1 cellular context compared by ENCODE assay signal in genomic region chr3:171967137-171967783, GRCh38.
TF ChIP-seq lines count a peak whose summit lies in the region.

No MANE protein-coding gene starts in this region.

TF ChIP-seq in HepG2, 621 proteins besides CTCF, POLR2A, EP300 and RAD21 (continued from another document and continues in another):
- TF ChIP-seq ZBTB43 (CRISPR knock-in tag; conservative IDR thresholded peaks at IDR 0.05) (peak; percentile 95), PLRG1 (conservative IDR thresholded peaks at IDR 0.05) (no peak), ZSCAN22 (CRISPR knock-in tag; IDR thresholded peaks at IDR 0.05) (no peak), TMF1 (CRISPR knock-in tag; IDR thresholded peaks at IDR 0.05; ENCODE audit: low read depth) (no peak), PHB2 (IDR thresholded peaks at IDR 0.05; ENCODE audit: partially characterized antibody) (no peak), HOXA3 (CRISPR knock-in tag; IDR thresholded peaks at IDR 0.05) (peak; percentile 90), NAIF1 (CRISPR knock-in tag; IDR thresholded peaks at IDR 0.05; ENCODE audit: borderline replicate concordance) (no peak), ZNF232 (CRISPR knock-in tag; IDR thresholded peaks at IDR 0.05; ENCODE audit: borderline replicate concordance) (peak; percentile 33; the same call in 1 of the 2 replicates), NR2F6 (IDR thresholded peaks at IDR 0.05) (peak; percentile 99), NR2F6 (CRISPR knock-in tag; IDR thresholded peaks at IDR 0.05) (peak; percentile 99), ZNF883 (CRISPR knock-in tag; IDR thresholded peaks at IDR 0.05; ENCODE audit: not compliant biosample characterization) (no peak), ZNF615 (CRISPR knock-in tag; IDR thresholded peaks at IDR 0.05; ENCODE audit: borderline replicate concordance) (no peak), ZNF761 (CRISPR knock-in tag; conservative IDR thresholded peaks at IDR 0.05) (peak; percentile 79; the same call in 1 of the 2 replicates), SNAPC5 (CRISPR knock-in tag; IDR thresholded peaks at IDR 0.05; ENCODE audit: borderline replicate concordance) (no peak), GATAD2A (CRISPR knock-in tag; IDR thresholded peaks at IDR 0.05) (peak; percentile 100), ZNF678 (CRISPR knock-in tag; IDR thresholded peaks at IDR 0.05) (no peak), ZNF687 (CRISPR knock-in tag; IDR thresholded peaks at IDR 0.05) (no peak), ZNF20 (CRISPR knock-in tag; IDR thresholded peaks at IDR 0.05) (no peak), ZNF318 (CRISPR knock-in tag; IDR thresholded peaks at IDR 0.05) (no peak), NCOA2 (CRISPR knock-in tag; IDR thresholded peaks at IDR 0.05) (peak; percentile 99), MEF2D (CRISPR knock-in tag; IDR thresholded peaks at IDR 0.05) (peak; percentile 99), HNF4G (IDR thresholded peaks at IDR 0.05; ENCODE audit: borderline replicate concordance, low read depth, low read length) (peak; percentile 28; the same call in 1 of the 2 replicates), HNF4G (CRISPR knock-in tag; IDR thresholded peaks at IDR 0.05; ENCODE audit: borderline replicate concordance, low read depth) (peak; percentile 58; the same call in 1 of the 2 replicates), ZNF800 (CRISPR knock-in tag; IDR thresholded peaks at IDR 0.05) (0 out of 2 replicates have a peak, but pooled peaks have one; percentile 39), ATM (IDR thresholded peaks at IDR 0.05; ENCODE audit: borderline replicate concordance) (no peak), BRD4 (CRISPR knock-in tag; IDR thresholded peaks at IDR 0.05) (peak; percentile 88), SMAD3 (CRISPR knock-in tag; IDR thresholded peaks at IDR 0.05) (peak; percentile 89), TRIM24 (CRISPR knock-in tag; IDR thresholded peaks at IDR 0.05) (peak; percentile 78; the same call in 1 of the 2 replicates), JUND (CRISPR knock-in tag; IDR thresholded peaks at IDR 0.05) (peak; percentile 79; the same call in 1 of the 2 replicates), ZNF367 (CRISPR knock-in tag; IDR thresholded peaks at IDR 0.05; ENCODE audit: borderline replicate concordance) (no peak), ZNF652 (CRISPR knock-in tag; IDR thresholded peaks at IDR 0.05; ENCODE audit: borderline replicate concordance, low read depth) (no peak), ONECUT2 (CRISPR knock-in tag; IDR thresholded peaks at IDR 0.05) (0 out of 2 replicates have a peak, but pooled peaks have one; percentile 10), ZNF614 (CRISPR knock-in tag; IDR thresholded peaks at IDR 0.05; ENCODE audit: borderline replicate concordance) (peak; percentile 97), ZNF567 (CRISPR knock-in tag; IDR thresholded peaks at IDR 0.05; ENCODE audit: borderline replicate concordance) (no peak), SIN3A (IDR thresholded peaks at IDR 0.05; ENCODE audit: borderline replicate concordance, low read depth, low read length) (no peak), GATA4 (IDR thresholded peaks at IDR 0.05; ENCODE audit: borderline replicate concordance, low read depth) (peak; percentile 82; the same call in 1 of the 2 replicates), WIZ (CRISPR knock-in tag; IDR thresholded peaks at IDR 0.05) (0 out of 2 replicates have a peak, but pooled peaks have one; percentile 44), ZNF777 (CRISPR knock-in tag; IDR thresholded peaks at IDR 0.05) (no peak), PLSCR1 (CRISPR knock-in tag; IDR thresholded peaks at IDR 0.05; ENCODE audit: borderline replicate concordance) (no peak), ZNF850 (CRISPR knock-in tag; conservative IDR thresholded peaks at IDR 0.05) (no peak), ZNF205 (CRISPR knock-in tag; IDR thresholded peaks at IDR 0.05) (peak; percentile 59; the same call in 1 of the 2 replicates), ZNF468 (CRISPR knock-in tag; IDR thresholded peaks at IDR 0.05) (no peak), NFAT5 (CRISPR knock-in tag; IDR thresholded peaks at IDR 0.05) (no peak)
